ENCODE assay signal across 9 cellular contexts in the genomic region with DNA sequence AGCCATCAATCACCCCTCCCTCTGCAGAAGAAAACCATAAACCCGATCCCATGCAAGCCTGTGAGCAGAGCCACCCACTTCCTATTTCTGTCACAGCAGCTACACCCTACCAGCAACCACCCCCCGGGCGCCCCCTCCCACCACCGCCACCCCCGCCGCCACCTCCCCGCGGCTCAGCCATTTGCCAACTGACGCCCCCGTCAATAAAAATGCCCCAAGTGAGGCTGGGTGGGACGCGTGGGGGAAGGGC. TPM values are rescaled to one million over a fixed set of nuclear protein-coding genes. Genes with fewer than 3 reads are reported as not detected.
DNase-seq lines count a peak whose midpoint lies in the region; ATAC-seq, FAIRE-seq and TF ChIP-seq lines count a peak whose summit lies in the region.
"Had no signal": no experiment of that assay in that cellular context is flagged by ENCODE, and none has a peak within 500 bp of the region (broad histone marks: within the 10 kb centered on the region; RNA-seq: fewer than 3 reads in every experiment).

No MANE protein-coding gene starts in this region.

- no peak for TF ChIP-seq POLR2A in K562 (conservative IDR thresholded peaks at IDR 0.05)

- BruUV-seq in K562 (replicated peaks; lab: Mats Ljungman, UMichigan), result no TSS peak

- H3K27me3 ChIP-seq in SJSA1 (replicated peaks) (no peaks in the 10 kb centered on the region), K562 (ENCODE audit: control insufficient read depth in 2 of 2, insufficient read depth in 2 of 2, low read length in 2 of 2) (peaks cover 0 to 7% of the 10 kb centered on the region in 2 experiments; a peak in 3 of 5 replicates), liver (ENCODE audit: control insufficient read depth in 4 of 4, insufficient read depth in 4 of 4, low read length in 3 of 4) (no peaks in the 10 kb centered on the region), thoracic aorta (replicated peaks; ENCODE audit: insufficient read depth) (no peaks in the 10 kb centered on the region)

- H3K9me1 ChIP-seq in K562 (ENCODE audit: control insufficient read depth, insufficient read depth, low read length), result no peaks in the 10 kb centered on the region

- H4K20me1 ChIP-seq in K562 (replicated peaks; ENCODE audit: control insufficient read depth, insufficient read depth, low read length), result 0 out of 2 replicates have a peak, but pooled peaks cover 5% of the 10 kb centered on the region

- H3K36me3 ChIP-seq in SJSA1 (peaks cover 8% of the 10 kb centered on the region), K562 (ENCODE audit: control insufficient read depth, insufficient read depth, low read length) (no peaks in the 10 kb centered on the region), liver (ENCODE audit: control insufficient read depth in 4 of 4, insufficient read depth in 3 of 4, low read depth in 1 of 4, low read length in 3 of 4) (no peaks in the 10 kb centered on the region), thoracic aorta (no peaks in the 10 kb centered on the region)

- ATAC-seq in K562, result no peak
- no peak for ATAC-seq in thoracic aorta (ENCODE audit: insufficient number of reproducible peaks, low FRiP score, low read depth)
- ATAC-seq in HG02970 (IDR thresholded peaks at IDR 0.05; ENCODE audit: low FRiP score, unreplicated experiment), result no peak

- POLR2A ChIA-PET in K562 (lab: Yijun Ruan, JAX), result no interaction called here

- no peak overlapping the region for H3K4me2 ChIP-seq in K562 (ENCODE audit: insufficient read depth, low read length)

- no peak for TF ChIP-seq EP300 in K562 (IDR thresholded peaks at IDR 0.05; ENCODE audit: low read length)

- intact Hi-C loops in K562 (cut with micrococcal nuclease), result loop anchor here (10.0 kb wide), 1 partner anchor 1269 kb away; no protein-coding TSS in a partner anchor

- no peaks in the 10 kb centered on the region for H3K79me2 ChIP-seq in K562 (ENCODE audit: control insufficient read depth, insufficient read depth, low read length)

- no peak overlapping the region for H2AFZ ChIP-seq in K562 (ENCODE audit: low read depth, low read length)

- no peak overlapping the region for H3K9ac ChIP-seq in K562 (ENCODE audit: insufficient read depth in 1 of 2, low read depth in 2 of 2, low read length in 2 of 2)
- H3K9ac ChIP-seq in liver (ENCODE audit: low read depth in 1 of 2, low read length in 2 of 2), result no peak overlapping the region

- H3K4me3 ChIP-seq in SJSA1 (peak overlapping the region; percentile 94), K562 (peak overlapping the region; percentile 77), liver (ENCODE audit: low read depth in 1 of 3, low read length in 3 of 3) (peak overlapping the region; percentile 49 to 96 (median 65)), thoracic aorta (peak overlapping the region; percentile 92)

- peaks cover 21% of the 10 kb centered on the region for H3K4me1 ChIP-seq in SJSA1 (replicated peaks)
- peaks cover 5 to 21% of the 10 kb centered on the region in 2 experiments; a peak in 4 of 5 replicates for H3K4me1 ChIP-seq in K562 (replicated peaks in 1 of 2; ENCODE audit: control insufficient read depth in 2 of 2, insufficient read depth in 2 of 2, low read length in 2 of 2)
- peaks cover 1 to 25% (median 15%) of the 10 kb centered on the region in 4 donors for H3K4me1 ChIP-seq in liver (ENCODE audit: control insufficient read depth in 4 of 4, insufficient read depth in 4 of 4, low read length in 3 of 4)
- H3K4me1 ChIP-seq in thoracic aorta (ENCODE audit: control insufficient read depth in 1 of 2, low read depth in 2 of 2), result peaks cover 19 to 34% of the 10 kb centered on the region in 2 donors

- H3K27ac ChIP-seq in SJSA1 (no peak overlapping the region), K562 (ENCODE audit: extremely low read depth, low read depth, low read length) (no peak overlapping the region), liver (ENCODE audit: low read depth in 1 of 2, low read length in 2 of 2) (peak overlapping the region; percentile 93 to 97), thoracic aorta (peak overlapping the region; percentile 83 to 96)

- TF ChIP-seq CTCF in K562 (IDR thresholded peaks at IDR 0.05 in 2 of 3, conservative IDR thresholded peaks at IDR 0.05 in 1 of 3; ENCODE audit: insufficient read depth in 2 of 3, low read depth in 1 of 3, low read length in 3 of 3) (no peak), liver (IDR thresholded peaks at IDR 0.05; ENCODE audit: low read depth, low read length, missing input control) (no peak), thoracic aorta (IDR thresholded peaks at IDR 0.05) (no peak)

- TF ChIP-seq RAD21 in K562 (CRISPR knock-in tag; conservative IDR thresholded peaks at IDR 0.05 in 1 of 2, IDR thresholded peaks at IDR 0.05 in 1 of 2) (no peak), liver (IDR thresholded peaks at IDR 0.05) (no peak)

- in situ Hi-C loops in K562 (cut with MboI), result no loop called here

- WGBS in K562 (ENCODE audit: insufficient coverage, low coverage, missing lambda C conversion rate), result no CpG with 5 or more reads among the region's 12 CpGs
- WGBS in liver, result under 1% methylated on average over 12 of the region's 12 CpGs

- FAIRE-seq in K562 (lab: Jason Lieb, UNC), result no peak
- FAIRE-seq: A204.1 had no signal

- no peaks in the 10 kb centered on the region for H3K9me3 ChIP-seq in SJSA1 (replicated peaks)
- no peaks in the 10 kb centered on the region for H3K9me3 ChIP-seq in K562 (replicated peaks; ENCODE audit: control insufficient read depth, insufficient read depth, low read depth, low read length)
- H3K9me3 ChIP-seq in liver (ENCODE audit: control insufficient read depth in 4 of 4, low read length in 3 of 4), result no peaks in the 10 kb centered on the region
- no peaks in the 10 kb centered on the region for H3K9me3 ChIP-seq in thoracic aorta

- DNase-seq in NCI-H1092 treated with DMSO at 0.1 percent for 48 hours (lab: John Stamatoyannopoulos, UW) (peak; percentile 44), NCI-H1092 (lab: John Stamatoyannopoulos, UW) (no peak), SJSA1 (ENCODE audit: low read depth in 1 of 2, low spot score in 2 of 2) (peak in 1 of 2 experiments; percentile 43), K562 (ENCODE audit: extremely low read depth in 1 of 4, low spot score in 3 of 4) (no peak), thoracic aorta (ENCODE audit: low spot score) (no peak), COLO829 (ENCODE audit: low spot score) (no peak)

- CTCF ChIA-PET in K562 (lab: Yijun Ruan, JAX; ENCODE audit: low intra/inter-chr PET ratio), result no interaction called here

TF ChIP-seq in K562, 482 proteins besides CTCF, POLR2A, EP300 and RAD21 (continues in another document):
- TF ChIP-seq SPI1 (IDR thresholded peaks at IDR 0.05; ENCODE audit: borderline replicate concordance, low read depth, low read length), result peak; percentile 83
- no peak for TF ChIP-seq ZNF232 (CRISPR knock-in tag; IDR thresholded peaks at IDR 0.05)
- TF ChIP-seq MTA2 (IDR thresholded peaks at IDR 0.05; ENCODE audit: low read depth), result no peak
- TF ChIP-seq KLF13 (tag; IDR thresholded peaks at IDR 0.05; ENCODE audit: borderline replicate concordance, low read depth), result no peak
- TF ChIP-seq, protein P1, sequence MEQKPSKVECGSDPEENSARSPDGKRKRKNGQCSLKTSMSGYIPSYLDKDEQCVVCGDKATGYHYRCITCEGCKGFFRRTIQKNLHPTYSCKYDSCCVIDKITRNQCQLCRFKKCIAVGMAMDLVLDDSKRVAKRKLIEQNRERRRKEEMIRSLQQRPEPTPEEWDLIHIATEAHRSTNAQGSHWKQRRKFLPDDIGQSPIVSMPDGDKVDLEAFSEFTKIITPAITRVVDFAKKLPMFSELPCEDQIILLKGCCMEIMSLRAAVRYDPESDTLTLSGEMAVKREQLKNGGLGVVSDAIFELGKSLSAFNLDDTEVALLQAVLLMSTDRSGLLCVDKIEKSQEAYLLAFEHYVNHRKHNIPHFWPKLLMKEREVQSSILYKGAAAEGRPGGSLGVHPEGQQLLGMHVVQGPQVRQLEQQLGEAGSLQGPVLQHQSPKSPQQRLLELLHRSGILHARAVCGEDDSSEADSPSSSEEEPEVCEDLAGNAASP (IDR thresholded peaks at IDR 0.05), result no peak

TF ChIP-seq in liver, 16 proteins besides CTCF, POLR2A, EP300 and RAD21 (continues in another document):
- TF ChIP-seq MAX (IDR thresholded peaks at IDR 0.05), result no peak
- TF ChIP-seq, protein P2, sequence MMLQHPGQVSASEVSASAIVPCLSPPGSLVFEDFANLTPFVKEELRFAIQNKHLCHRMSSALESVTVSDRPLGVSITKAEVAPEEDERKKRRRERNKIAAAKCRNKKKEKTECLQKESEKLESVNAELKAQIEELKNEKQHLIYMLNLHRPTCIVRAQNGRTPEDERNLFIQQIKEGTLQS (IDR thresholded peaks at IDR 0.05), result no peak
- no peak for TF ChIP-seq GABPA (IDR thresholded peaks at IDR 0.05 in 1 of 2, conservative IDR thresholded peaks at IDR 0.05 in 1 of 2)
- TF ChIP-seq HNF4A (conservative IDR thresholded peaks at IDR 0.05), result no peak

RNA-seq across cellular contexts. Expression of gene PPP3CA, which starts 1.1 kb away (rescaled TPM):
- 47.5 and 48.2 TPM in 2 replicates for total RNA-seq in SJSA1 (2014; rRNA removed; shearing (Covaris generic))
- 2.3 and 4.3 TPM in 2 replicates for total RNA-seq in K562 (2011; cell fraction: chromatin; rRNA removed; ENCODE audit: low replicate concordance)
- total RNA-seq in K562 (2011; cell fraction: nucleolus; rRNA removed), result 0.83 and 0.92 TPM in 2 replicates
- total RNA-seq in K562 (2011; cell fraction: nucleoplasm; rRNA removed), result 0.81 and 1.1 TPM in 2 replicates
- total RNA-seq in K562 (2014; rRNA removed) (1.4 and 1.6 TPM in 2 replicates), K562 (2014; rRNA removed; fragmentation: Illumina TruSeq; extraction: Trizol) (2.0 and 3.0 TPM in 2 replicates), K562 (2015; rRNA removed; fragmentation: Illumina TruSeq; extraction: Trizol) (2.6 and 2.8 TPM in 2 replicates), K562 (2021) (2.8 and 3.2 TPM in 2 replicates), liver (10 to 100 TPM; 14.5 to 18.2 TPM), thoracic aorta (10 to 100 TPM; 21.9 to 43.2 TPM)
- polyA plus RNA-seq in K562 (2011; rRNA removed) (1.6 and 1.7 TPM in 2 replicates), K562 (2014; fragmentation: Illumina TruSeq; extraction: Trizol) (1.4 and 1.9 TPM in 2 replicates), K562 (2014; fragmentation: Nextera tagmentation; extraction: Ambion mirVana) (1 to 10 TPM; 1.4 TPM), K562 (2014; rRNA removed) (0.94 and 1.0 TPM in 2 replicates), liver (10 to 100 TPM in 1 of 2 donors, 1 to 10 TPM in 1; 3.6 to 14.0 TPM)
- 0.57 and 0.74 TPM in 2 replicates for polyA plus RNA-seq in K562 (2011; cell fraction: cytosol; rRNA removed)
- polyA plus RNA-seq in K562 (2011; cell fraction: nucleus; rRNA removed), result 0.62 and 0.75 TPM in 2 replicates
- polyA plus RNA-seq in K562 (2012), result 5.3 and 6.2 TPM in 2 replicates
- polyA minus RNA-seq in K562 (2011; rRNA and poly(A)+ RNA removed), result 4.2 and 4.8 TPM in 2 replicates
- 2.3 and 3.5 TPM in 2 replicates for polyA minus RNA-seq in K562 (2011; cell fraction: cytosol; rRNA and poly(A)+ RNA removed)
- polyA minus RNA-seq in K562 (2011; cell fraction: nucleus; rRNA and poly(A)+ RNA removed), result 1.9 and 2.8 TPM in 2 replicates

Comparison
In these comparisons a context has a peak if more than half of its experiments do, and no peak if none do; other contexts are left out.
1. H3K27ac ChIP-seq: peak in liver (2 of 2) and thoracic aorta (2 of 2); none in SJSA1 (single experiment) and K562 (single experiment).
2. Peak in every context shown above with its lines, with median percentiles within 50 percentile points of each other: H3K4me3 ChIP-seq.